9 cellular contexts compared by ENCODE assay signal in the genomic region with DNA sequence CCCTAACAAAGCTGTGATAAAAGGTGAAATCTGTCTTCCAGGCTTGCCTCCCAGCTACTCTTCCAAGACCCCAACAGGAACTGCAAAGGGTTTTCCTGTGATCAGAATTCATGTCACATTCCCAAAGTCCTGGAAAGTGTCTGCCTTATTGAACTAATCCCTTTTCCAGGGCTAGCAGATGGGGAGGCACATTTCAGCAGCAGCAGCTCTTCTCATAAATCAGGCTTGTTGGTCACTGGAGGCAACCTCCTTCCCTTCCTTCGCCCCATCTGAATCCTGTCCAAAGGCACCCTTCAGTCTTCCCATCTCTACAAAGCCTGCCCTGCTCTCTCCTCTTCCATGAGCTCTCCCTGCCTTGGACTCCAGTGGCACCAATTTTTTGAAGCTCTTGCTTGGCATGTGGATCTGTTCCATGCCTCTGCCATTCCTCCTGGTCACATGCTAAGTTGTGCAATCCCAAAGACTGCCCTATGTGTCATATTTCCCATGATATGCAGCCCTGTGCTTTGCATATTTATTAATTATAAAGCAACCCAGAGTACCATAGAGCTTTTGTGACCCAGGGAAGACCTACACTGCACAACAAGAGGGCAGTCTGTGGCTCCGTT.
A peak's percentile ranks its signal among the peaks of the same experiment; 100 is the strongest.
DNase-seq lines count a peak whose midpoint lies in the region; ATAC-seq, FAIRE-seq and TF ChIP-seq lines count a peak whose summit lies in the region.
"Had no signal": no experiment of that assay in that cellular context is flagged by ENCODE, and none has a peak within 500 bp of the region (broad histone marks: within the 10 kb centered on the region; RNA-seq: fewer than 3 reads in every experiment).

No MANE protein-coding gene starts in this region.

- H3K27me3 ChIP-seq in KMS-11 (ENCODE audit: insufficient read depth, low read depth) = no peaks in the 10 kb centered on the region

- H3K27me3 Mint-ChIP-seq in MCF 10A (ENCODE audit: insufficient read depth, unreplicated experiment) = no peaks in the 10 kb centered on the region

- H3K4me3 Mint-ChIP-seq in MCF 10A (ENCODE audit: unreplicated experiment) = no peak overlapping the region
- H3K4me3 Mint-ChIP-seq: activated B cell treated with CpG ODN at 0.5 μM for 24 hours had no signal

- TF ChIP-seq CTCF in KMS-11 (conservative IDR thresholded peaks at IDR 0.05; ENCODE audit: low read depth, low read length) (no peak), MCF 10A (IDR thresholded peaks at IDR 0.05; ENCODE audit: unreplicated experiment) (no peak), kidney (IDR thresholded peaks at IDR 0.05; ENCODE audit: borderline replicate concordance, extremely low read depth, insufficient read depth) (no peak)

- no peaks in the 10 kb centered on the region for H3K9me3 ChIP-seq in kidney (ENCODE audit: control insufficient read depth in 1 of 2, low read length in 2 of 2)

- intact Hi-C loops in MCF 10A (cut with micrococcal nuclease) = no loop called here
- intact Hi-C loops in kidney (cut with DNase I) = no loop called here

- POLR2A ChIA-PET in MCF 10A (lab: Yijun Ruan, JAX) = interaction anchor here (0.6 to 1.3 kb wide), 6 partner anchors 10 to 225 kb away, joined by 3 to 5 read pairs (median 4); no protein-coding TSS in a partner anchor

- H3K27ac ChIP-seq in KMS-11 (peak overlapping the region; percentile 58), kidney (ENCODE audit: low read depth in 2 of 2, low read length in 2 of 2) (no peak overlapping the region)

- H4K20me1 ChIP-seq in KMS-11 (ENCODE audit: insufficient read depth) = no peaks in the 10 kb centered on the region

- peak overlapping the region; percentile 76 for H2AFZ ChIP-seq in KMS-11 (ENCODE audit: low read depth)

- BruUV-seq in MCF 10A (replicated peaks; lab: Mats Ljungman, UMichigan) = no TSS peak

- H3K4me3 ChIP-seq in KMS-11 (IDR thresholded peaks at IDR 0.05; ENCODE audit: insufficient read depth, low read depth, low read length) (peak overlapping the region; percentile 17), kidney (ENCODE audit: low read length in 2 of 2) (no peak overlapping the region)

- peaks cover 36% of the 10 kb centered on the region for H3K36me3 Mint-ChIP-seq in MCF 10A (ENCODE audit: insufficient read depth, unreplicated experiment)

- H3K79me2 ChIP-seq in KMS-11 (ENCODE audit: insufficient read depth, low read depth) = no peaks in the 10 kb centered on the region

- DNase-seq in MCF 10A (ENCODE audit: unreplicated experiment) (peak; percentile 76), kidney tubule cell (ENCODE audit: low spot score) (peak; percentile 35), ureter (ENCODE audit: low spot score) (peak; percentile 47), kidney (no peak), NCI-H345 treated with DMSO at 0.1 percent for 48 hours (lab: John Stamatoyannopoulos, UW; ENCODE audit: unreplicated experiment) (no peak)
- DNase-seq: activated B cell treated with CpG ODN at 0.5 μM for 24 hours, NCI-H1694 treated with DMSO at 0.1 percent for 48 hours had no signal

- no peaks in the 10 kb centered on the region for H3K9me3 Mint-ChIP-seq in MCF 10A (ENCODE audit: unreplicated experiment)
- H3K9me3 Mint-ChIP-seq: activated B cell treated with CpG ODN at 0.5 μM for 24 hours had no signal

- H3K4me2 ChIP-seq in KMS-11 = peak overlapping the region; percentile 52

- H3K4me1 ChIP-seq in KMS-11 (ENCODE audit: low read depth, poor library complexity, severe bottlenecking) = peaks cover 25% of the 10 kb centered on the region
- H3K4me1 ChIP-seq in kidney (ENCODE audit: control insufficient read depth in 1 of 2, insufficient read depth in 1 of 2, low read depth in 1 of 2, low read length in 2 of 2) = peaks cover 9 to 11% of the 10 kb centered on the region in 2 donors

- H3K9ac ChIP-seq in KMS-11 = peak overlapping the region; percentile 10; the same call in 1 of the 2 replicates
- H3K9ac ChIP-seq in kidney (ENCODE audit: low read length in 2 of 2) = no peak overlapping the region

- no peak for ATAC-seq in GM18498 (IDR thresholded peaks at IDR 0.05; ENCODE audit: unreplicated experiment)

- H3K4me1 Mint-ChIP-seq in MCF 10A (ENCODE audit: insufficient read depth, unreplicated experiment) = peaks cover 12% of the 10 kb centered on the region
- H3K4me1 Mint-ChIP-seq: activated B cell treated with CpG ODN at 0.5 μM for 24 hours had no signal

- CTCF ChIA-PET in MCF 10A (lab: Yijun Ruan, JAX) = interaction anchor here (0.7 to 1.6 kb wide), 4 partner anchors 21 to 68 kb away, joined by 3 to 4 read pairs (median 3); no protein-coding TSS in a partner anchor

- peak overlapping the region; percentile 5 for H3K27ac Mint-ChIP-seq in MCF 10A (ENCODE audit: low read depth, unreplicated experiment)
- H3K27ac Mint-ChIP-seq: activated B cell treated with CpG ODN at 0.5 μM for 24 hours had no signal

- no peaks in the 10 kb centered on the region for H3K36me3 ChIP-seq in KMS-11 (ENCODE audit: insufficient read depth)
- H3K36me3 ChIP-seq in kidney (ENCODE audit: control insufficient read depth in 1 of 2, insufficient read depth in 2 of 2, low read length in 2 of 2) = no peaks in the 10 kb centered on the region

- no peak for FAIRE-seq in kidney (lab: Jason Lieb, UNC)

Comparison
In these comparisons a context has a peak if more than half of its experiments do, and no peak if none do; other contexts are left out.
1. DNase-seq: peak in MCF 10A (single experiment), kidney tubule cell (single experiment) and ureter (single experiment); none in kidney (single experiment) and NCI-H345 treated with DMSO at 0.1 percent for 48 hours (single experiment).